ENCODE assay signal across 21 cellular contexts in the genomic region with DNA sequence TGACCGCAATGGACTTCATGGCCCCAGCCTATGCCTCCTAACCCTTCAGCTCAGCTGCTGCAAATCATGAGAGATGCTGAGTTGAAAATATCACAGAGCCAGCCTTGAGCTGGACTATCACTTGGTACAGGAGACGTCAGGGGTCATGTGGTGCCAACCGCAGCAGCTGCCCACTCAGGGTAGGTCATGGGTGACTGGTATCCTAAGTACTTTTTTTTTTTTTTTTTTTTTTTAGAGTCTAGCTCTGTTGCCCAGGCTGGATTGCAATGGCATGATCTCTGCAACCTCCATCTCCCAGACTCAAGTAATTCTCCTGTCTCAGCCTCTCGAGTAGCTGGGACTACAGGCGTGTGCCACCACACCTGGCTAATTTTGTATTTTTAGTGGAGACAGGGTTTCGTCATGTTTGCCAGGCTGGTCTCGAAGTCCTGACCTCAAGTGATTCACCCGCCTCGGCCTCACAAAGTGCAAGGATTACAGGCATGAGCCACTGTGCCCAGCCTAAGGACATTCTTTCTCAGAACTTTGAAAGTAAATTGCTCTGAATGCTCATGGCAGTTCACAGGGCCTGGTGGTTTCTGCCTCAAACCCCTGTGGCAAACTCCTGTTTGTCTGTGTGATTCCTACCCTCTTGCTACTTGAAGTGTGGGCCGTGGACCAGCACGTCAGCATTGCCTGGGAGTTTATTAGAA. TPM values are rescaled to one million over a fixed set of nuclear protein-coding genes. Genes with fewer than 3 reads are reported as not detected.
DNase-seq lines count a peak whose midpoint lies in the region; ATAC-seq and TF ChIP-seq lines count a peak whose summit lies in the region.
"Had no signal": no experiment of that assay in that cellular context is flagged by ENCODE, and none has a peak within 500 bp of the region (broad histone marks: within the 10 kb centered on the region; RNA-seq: fewer than 3 reads in every experiment).

No MANE protein-coding gene starts in this region.

- TF ChIP-seq CTCF in epithelial cell of proximal tubule (conservative IDR thresholded peaks at IDR 0.05; ENCODE audit: low read depth, low read length) (no peak), WERI-Rb-1 (IDR thresholded peaks at IDR 0.05; ENCODE audit: low read depth, low read length) (no peak)

- H3K27ac ChIP-seq in WERI-Rb-1 = no peak overlapping the region
- H3K27ac ChIP-seq: neural progenitor cell had no signal

- no peak overlapping the region for H3K4me3 ChIP-seq in epithelial cell of proximal tubule (ENCODE audit: low read depth, low read length)
- no peak overlapping the region for H3K4me3 ChIP-seq in WERI-Rb-1 (ENCODE audit: low read depth, low read length)
- H3K4me3 ChIP-seq: GM12878, neural progenitor cell had no signal

- peak; percentile 80 for DNase-seq in Caki2 (ENCODE audit: low read depth)
- peak; percentile 84 for DNase-seq in M059J (ENCODE audit: low read depth)
- peak; percentile 73 for DNase-seq in epithelial cell of proximal tubule (ENCODE audit: low read depth)
- peak; percentile 95 for DNase-seq in renal cortical epithelial cell (ENCODE audit: low read depth)
- DNase-seq in WERI-Rb-1 = no peak
- no peak for DNase-seq in DMS 273 treated with DMSO at 0.1 percent for 48 hours (lab: John Stamatoyannopoulos, UW)
- no peak for DNase-seq in mucosa of gallbladder (ENCODE audit: low spot score)
- DNase-seq: activated B cell treated with CpG ODN at 0.5 μM for 24 hours; activated CD4-positive, alpha-beta memory T cell treated with anti-CD3 and anti-CD28 coated beads for 36 hours; anterior cingulate cortex; cerebellar nuclear complex; COR-L47; effector CD4-positive, alpha-beta T cell; NCI-H187 treated with DMSO at 0.1 percent for 48 hours; NCI-H446; SIG-M5 had no signal

- ATAC-seq in GM19463 (IDR thresholded peaks at IDR 0.05; ENCODE audit: unreplicated experiment) = no peak
- ATAC-seq: esophagus mucosa, GM12878, left lobe of liver had no signal

- no peaks in the 10 kb centered on the region for H3K9me3 ChIP-seq in WERI-Rb-1 (ENCODE audit: severe bottlenecking)

- no peaks in the 10 kb centered on the region for H3K27me3 ChIP-seq in WERI-Rb-1 (ENCODE audit: insufficient read depth, low read depth, severe bottlenecking)
- H3K27me3 ChIP-seq: neural progenitor cell had no signal

- in situ Hi-C loops in Caki2 (cut with HindIII; ENCODE audit: low pct_unique_long_range_greater_than_20kb, low sequenced_read_pairs) = no loop called here

- no peaks in the 10 kb centered on the region; the same call in 1 of the 2 replicates for H3K36me3 ChIP-seq in WERI-Rb-1
- H3K36me3 ChIP-seq: neural progenitor cell had no signal

RNA-seq across cellular contexts. Expression of gene WWC1, which starts 21.3 kb away (rescaled TPM):
- 98.5 and 102 TPM in 2 replicates for total RNA-seq in Caki2 (2014; rRNA removed; shearing (Covaris generic); ENCODE audit: low replicate concordance)
- total RNA-seq in M059J (2014; rRNA removed; shearing (Covaris generic)) = 6.1 and 9.7 TPM in 2 replicates
- total RNA-seq in epithelial cell of proximal tubule (87.2 and 94.5 TPM in 2 replicates), renal cortical epithelial cell (173 and 319 TPM in 2 replicates), mucosa of gallbladder (58.4 TPM)

Comparison
In these comparisons a context has a peak if more than half of its experiments do, and no peak if none do; other contexts are left out.
1. DNase-seq: peak in Caki2 (single experiment), M059J (single experiment), epithelial cell of proximal tubule (single experiment) and renal cortical epithelial cell (single experiment); none in WERI-Rb-1 (single experiment), DMS 273 treated with DMSO at 0.1 percent for 48 hours (single experiment) and mucosa of gallbladder (single experiment).